ENCODE assay signal across 8 cellular contexts in the genomic region with DNA sequence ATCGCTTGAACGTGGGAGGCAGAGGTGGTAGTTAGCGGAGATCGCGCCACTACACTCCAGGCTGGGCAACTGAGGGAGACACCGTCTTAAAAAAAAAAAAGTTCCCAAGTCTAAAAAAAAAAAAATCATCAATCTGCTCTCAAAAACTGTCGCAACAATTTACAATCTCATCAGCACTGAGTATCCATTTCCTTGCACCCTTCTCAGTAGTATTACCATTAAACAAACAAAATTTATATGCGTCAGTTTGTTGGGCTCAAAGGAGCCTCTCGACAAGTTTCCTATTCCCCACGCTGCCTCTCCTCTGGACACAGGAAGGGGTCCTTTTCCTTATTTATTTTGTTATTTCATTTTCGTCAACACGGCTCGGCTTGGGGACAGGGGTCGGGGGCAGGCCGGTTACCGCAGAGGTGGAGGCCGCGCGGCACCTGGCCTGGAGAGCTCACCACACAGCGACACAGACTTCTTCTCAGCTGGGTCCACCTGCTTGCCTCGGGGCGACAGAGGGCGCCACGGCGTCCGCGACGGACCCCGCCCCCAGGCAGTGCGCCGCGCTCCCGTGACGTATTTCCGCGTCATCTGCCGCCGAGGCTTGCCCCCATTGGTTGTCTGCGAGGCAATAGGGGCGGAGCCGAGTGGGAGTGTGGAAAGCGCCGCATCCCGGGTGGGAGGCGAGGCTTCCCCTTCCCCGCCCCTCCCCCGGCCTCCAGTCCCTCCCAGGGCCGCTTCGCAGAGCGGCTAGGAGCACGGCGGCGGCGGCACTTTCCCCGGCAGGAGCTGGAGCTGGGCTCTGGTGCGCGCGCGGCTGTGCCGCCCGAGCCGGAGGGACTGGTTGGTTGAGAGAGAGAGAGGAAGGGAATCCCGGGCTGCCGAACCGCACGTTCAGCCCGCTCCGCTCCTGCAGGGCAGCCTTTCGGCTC. TPM values are rescaled to one million over a fixed set of nuclear protein-coding genes. Genes with fewer than 3 reads are reported as not detected.
DNase-seq lines count a peak whose midpoint lies in the region; ATAC-seq and TF ChIP-seq lines count a peak whose summit lies in the region.

Gene MAP2K1, plus strand, starts transcription at position 709 of the 920 bp plus-strand sequence. CDS start 436 bp downstream, outside the sequence.

- no peaks in the 10 kb centered on the region for H3K9me3 ChIP-seq in RWPE2 (ENCODE audit: severe bottlenecking)

- no peaks in the 10 kb centered on the region for H3K9me3 Mint-ChIP-seq in nephron
- H3K9me3 Mint-ChIP-seq in stimulated activated naive CD8-positive, alpha-beta T cell treated with anti-CD3 and anti-CD28 coated beads, Interleukin-15, Interleukin-2, amounts not matched to agents 100 ng/mL and 50 ng/mL, for 24 hours: no peaks in the 10 kb centered on the region

- H3K4me3 Mint-ChIP-seq in nephron: peak within 1 kb of the TSS; percentile 95 to 99 (median 99)
- H3K4me3 Mint-ChIP-seq in stimulated activated naive CD8-positive, alpha-beta T cell treated with anti-CD3 and anti-CD28 coated beads, Interleukin-15, Interleukin-2, amounts not matched to agents 100 ng/mL and 50 ng/mL, for 24 hours: peak within 1 kb of the TSS; percentile 96

- TF ChIP-seq CTCF in LNCaP clone FGC (IDR thresholded peaks at IDR 0.05; ENCODE audit: control insufficient read depth, extremely low read depth, insufficient read depth): peak; percentile 96
- TF ChIP-seq CTCF in RWPE2 (IDR thresholded peaks at IDR 0.05; ENCODE audit: poor library complexity, severe bottlenecking): peak; percentile 97
- TF ChIP-seq CTCF in nephron (IDR thresholded peaks at IDR 0.05; ENCODE audit: unreplicated experiment in 3 of 3): peak; percentile 53 to 73 (median 61)

- peaks cover 36% of the 10 kb centered on the region for H3K4me1 Mint-ChIP-seq in nephron
- H3K4me1 Mint-ChIP-seq in stimulated activated naive CD8-positive, alpha-beta T cell treated with anti-CD3 and anti-CD28 coated beads, Interleukin-15, Interleukin-2, amounts not matched to agents 100 ng/mL and 50 ng/mL, for 24 hours (ENCODE audit: low read depth): peaks cover 52% of the 10 kb centered on the region

- peak; percentile 76 for ATAC-seq in RWPE2 (ENCODE audit: low read depth)

- peak within 1 kb of the TSS; percentile 97 for H3K27ac ChIP-seq in RWPE2 (ENCODE audit: poor library complexity, severe bottlenecking)

- H3K4me3 ChIP-seq in LNCaP clone FGC (ENCODE audit: low read depth, low read length): peak within 1 kb of the TSS; percentile 90
- H3K4me3 ChIP-seq in RWPE2 (ENCODE audit: severe bottlenecking): peak within 1 kb of the TSS; percentile 74

- peaks cover 20% of the 10 kb centered on the region for H3K36me3 ChIP-seq in RWPE2 (ENCODE audit: low read depth)

- H3K27me3 Mint-ChIP-seq in nephron (ENCODE audit: low read depth): no peaks in the 10 kb centered on the region
- no peaks in the 10 kb centered on the region for H3K27me3 Mint-ChIP-seq in stimulated activated naive CD8-positive, alpha-beta T cell treated with anti-CD3 and anti-CD28 coated beads, Interleukin-15, Interleukin-2, amounts not matched to agents 100 ng/mL and 50 ng/mL, for 24 hours

- H3K4me1 ChIP-seq in RWPE2 (ENCODE audit: insufficient read depth, poor library complexity, severe bottlenecking): peaks cover 35% of the 10 kb centered on the region

- DNase-seq in ELR (ENCODE audit: low read depth) (peak; percentile 96), H4 (ENCODE audit: low spot score) (peak; percentile 95), LNCaP clone FGC (ENCODE audit: low read depth) (peak; percentile 90), RWPE2 (ENCODE audit: low spot score) (peak; percentile 99), fibroblast of peridontal ligament (ENCODE audit: extremely low read depth) (peak; percentile 93)
- DNase-seq in activated T-helper 9 cell treated with anti-CD3 and anti-CD28 coated beads, Interleukin-2, amount 50 U/mL, for 16 hours (ENCODE audit: low read depth): peak; percentile 98

- H3K27ac Mint-ChIP-seq in nephron: peak within 1 kb of the TSS; percentile 90 to 97 (median 95)
- H3K27ac Mint-ChIP-seq in stimulated activated naive CD8-positive, alpha-beta T cell treated with anti-CD3 and anti-CD28 coated beads, Interleukin-15, Interleukin-2, amounts not matched to agents 100 ng/mL and 50 ng/mL, for 24 hours: peak within 1 kb of the TSS; percentile 93

- H3K36me3 Mint-ChIP-seq in nephron (ENCODE audit: low read depth): peaks cover 8% of the 10 kb centered on the region
- H3K36me3 Mint-ChIP-seq in stimulated activated naive CD8-positive, alpha-beta T cell treated with anti-CD3 and anti-CD28 coated beads, Interleukin-15, Interleukin-2, amounts not matched to agents 100 ng/mL and 50 ng/mL, for 24 hours (ENCODE audit: low read depth): peaks cover 42% of the 10 kb centered on the region

- H3K27me3 ChIP-seq in RWPE2 (ENCODE audit: insufficient read depth, poor library complexity, severe bottlenecking): no peaks in the 10 kb centered on the region

RNA-seq across cellular contexts. Expression of gene MAP2K1, which starts in this region (rescaled TPM):
- 19.0 and 27.7 TPM in 2 replicates for total RNA-seq in H4 (2014; rRNA removed; shearing (Covaris generic))

Comparison
In these comparisons a context has a peak if more than half of its experiments do, and no peak if none do; other contexts are left out.
1. Peak in every context shown above with its lines: DNase-seq, ATAC-seq, H3K4me3 ChIP-seq and H3K27ac ChIP-seq.